Comparison of ENCODE assay signal across 34 cellular contexts in genomic region chr6:16001158-16001557, GRCh38.
"Had no signal": no experiment of that assay in that cellular context is flagged by ENCODE, and none has a peak within 500 bp of the region (broad histone marks: within the 10 kb centered on the region; RNA-seq: fewer than 3 reads in every experiment).

No MANE protein-coding gene starts in this region.

- H3K4me1 ChIP-seq: ascending aorta, body of pancreas, breast epithelium had no signal

- H3K27ac ChIP-seq: adrenal gland, ascending aorta, body of pancreas, brain microvascular endothelial cell, breast epithelium, cardiac muscle cell had no signal

- H3K36me3 ChIP-seq: adrenal gland, ascending aorta, brain microvascular endothelial cell, breast epithelium, cardiac muscle cell had no signal

- H3K9me3 ChIP-seq: adrenal gland, ascending aorta, body of pancreas, breast epithelium had no signal

- DNase-seq: activated effector memory CD4-positive, alpha-beta T cell treated with anti-CD3 and anti-CD28 coated beads, Interleukin-2, amount 50 U/mL, for 16 hours; activated effector memory CD4-positive, alpha-beta T cell treated with Interleukin-2 at 50 U/mL for 16 hours; activated gamma-delta T cell; activated gamma-delta T cell treated with Interleukin-2 at 50 U/mL for 16 hours; activated naive CD4-positive, alpha-beta T cell; activated naive CD4-positive, alpha-beta T cell treated with anti-CD3 and anti-CD28 coated beads for 36 hours; activated naive CD4-positive, alpha-beta T cell treated with anti-CD3 and anti-CD28 coated beads, Interleukin-2, amount 10 ng/mL, durations not matched to agents 7 days and 5 days; activated naive CD4-positive, alpha-beta T cell treated with anti-CD3 and anti-CD28 coated beads, Interleukin-2, amount 50 U/mL, for 16 hours; activated naive CD4-positive, alpha-beta T cell treated with Interleukin-2 at 50 U/mL for 16 hours; activated naive CD8-positive, alpha-beta T cell treated with anti-CD3 and anti-CD28 coated beads for 36 hours; activated naive CD8-positive, alpha-beta T cell treated with anti-CD3 and anti-CD28 coated beads, Interleukin-2, amount 10 ng/mL, durations not matched to agents 7 days and 5 days; activated naive CD8-positive, alpha-beta T cell treated with anti-CD3 and anti-CD28 coated beads, Interleukin-2, amount 50 U/mL, for 24 hours; activated T-cell treated with anti-CD3 and anti-CD28 coated beads, Interleukin-2, amount 50 U/mL, for 1 hour; activated T-cell treated with anti-CD3 and anti-CD28 coated beads, Interleukin-2, amount 50 U/mL, for 24 hours; activated T-cell treated with anti-CD3 and anti-CD28 coated beads, Interleukin-2, amount 50 U/mL, for 4 hours; activated T-cell treated with anti-CD3 and anti-CD28 coated beads, Interleukin-2, amount 50 U/mL, for 48 hours; activated T-cell treated with anti-CD3 and anti-CD28 coated beads, Interleukin-2, amount 50 U/mL, for 72 hours; adrenal gland; amniotic stem cell; amygdala; anterior cingulate cortex; aorta; body of pancreas; brain microvascular endothelial cell; caudate nucleus; central memory CD4-positive, alpha-beta T cell; cerebellar nuclear complex had no signal

- ATAC-seq: activated naive CD4-positive, alpha-beta T cell treated with anti-CD3 and anti-CD28 coated beads, Interleukin-2, amount 50 U/mL, for 72 hours; activated naive CD8-positive, alpha-beta T cell treated with anti-CD3 and anti-CD28 coated beads, Interleukin-2, amount 50 U/mL, for 24 hours; activated T-cell treated with anti-CD3 and anti-CD28 coated beads, Interleukin-2, amount 50 U/mL, for 4 hours; activated T-cell treated with anti-CD3 and anti-CD28 coated beads, Interleukin-2, amount 50 U/mL, for 72 hours; activated T-helper 17 cell treated with anti-CD3 and anti-CD28 coated beads, Interleukin-2, amount 50 U/mL, for 72 hours; body of pancreas had no signal

- H3K4me3 ChIP-seq: adrenal gland, ascending aorta, body of pancreas, breast epithelium, cardiac muscle cell had no signal

- FAIRE-seq: astrocyte, bronchial epithelial cell had no signal

- H3K27me3 ChIP-seq: adrenal gland, ascending aorta, body of pancreas, brain microvascular endothelial cell, breast epithelium, cardiac muscle cell had no signal
